In genomic region chr19:41386442-41386841, GRCh38 we compare ENCODE assay signal across 2 cellular contexts.
A peak's percentile ranks its signal among the peaks of the same experiment; 100 is the strongest.
TF ChIP-seq lines count a peak whose summit lies in the region.

No MANE protein-coding gene starts in this region.

TF ChIP-seq in HEK293T, 16 proteins besides CTCF, POLR2A, EP300 and RAD21:
- TF ChIP-seq PKNOX1 (IDR thresholded peaks at IDR 0.05): no peak
- no peak for TF ChIP-seq SP1 (IDR thresholded peaks at IDR 0.05)
- TF ChIP-seq FOXM1 (IDR thresholded peaks at IDR 0.05; ENCODE audit: borderline replicate concordance): no peak
- no peak for TF ChIP-seq FOXK2 (IDR thresholded peaks at IDR 0.05)
- TF ChIP-seq NFRKB (IDR thresholded peaks at IDR 0.05): no peak
- TF ChIP-seq FOXA1 (IDR thresholded peaks at IDR 0.05): no peak
- no peak for TF ChIP-seq ZNF384 (IDR thresholded peaks at IDR 0.05)
- TF ChIP-seq HDGF (IDR thresholded peaks at IDR 0.05; ENCODE audit: borderline replicate concordance): no peak
- TF ChIP-seq ARNT (IDR thresholded peaks at IDR 0.05): no peak
- TF ChIP-seq BHLHE40 (IDR thresholded peaks at IDR 0.05; ENCODE audit: borderline replicate concordance): no peak
TF ChIP-seq in HEK293T: peak in this region for 0.

TF ChIP-seq in K562, 482 proteins besides CTCF, POLR2A, EP300 and RAD21:
- TF ChIP-seq ARNT (IDR thresholded peaks at IDR 0.05) (no peak), NFRKB (IDR thresholded peaks at IDR 0.05; ENCODE audit: low read depth) (no peak), E2F3 (CRISPR knock-in tag; IDR thresholded peaks at IDR 0.05) (no peak), ZNF778 (CRISPR knock-in tag; IDR thresholded peaks at IDR 0.05) (no peak), POLR2G (IDR thresholded peaks at IDR 0.05; ENCODE audit: low read depth, low read length) (peak; percentile 62), FOXP1 (CRISPR knock-in tag; IDR thresholded peaks at IDR 0.05) (no peak), NELFE (IDR thresholded peaks at IDR 0.05; ENCODE audit: insufficient read depth, insufficient read length) (no peak), PHF8 (IDR thresholded peaks at IDR 0.05; ENCODE audit: borderline replicate concordance, low read length) (no peak), TFE3 (CRISPR knock-in tag; IDR thresholded peaks at IDR 0.05) (no peak), ZBTB34 (CRISPR knock-in tag; IDR thresholded peaks at IDR 0.05) (no peak), NKRF (IDR thresholded peaks at IDR 0.05; ENCODE audit: borderline replicate concordance) (no peak), ELF2 (CRISPR knock-in tag; IDR thresholded peaks at IDR 0.05) (no peak), CEBPG (CRISPR knock-in tag; IDR thresholded peaks at IDR 0.05) (no peak), CEBPG (tag; conservative IDR thresholded peaks at IDR 0.05 in 1 of 2, IDR thresholded peaks at IDR 0.05 in 1 of 2) (0 out of 4 replicates have a peak, but pooled peaks of 1 of the 2 experiments have one; percentile 41), PYGO2 (tag; IDR thresholded peaks at IDR 0.05) (no peak), ADNP (tag; IDR thresholded peaks at IDR 0.05) (no peak), ERF (CRISPR knock-in tag; IDR thresholded peaks at IDR 0.05) (no peak), FIP1L1 (IDR thresholded peaks at IDR 0.05; ENCODE audit: low read depth, low read length, poor library complexity, severe bottlenecking) (no peak), ZBTB12 (CRISPR knock-in tag; IDR thresholded peaks at IDR 0.05) (no peak), ZNF174 (CRISPR knock-in tag; IDR thresholded peaks at IDR 0.05) (no peak), ARID4B (CRISPR knock-in tag; IDR thresholded peaks at IDR 0.05) (no peak), HEY1 (CRISPR knock-in tag; IDR thresholded peaks at IDR 0.05; ENCODE audit: borderline replicate concordance) (no peak), CREM (IDR thresholded peaks at IDR 0.05; ENCODE audit: low read depth) (no peak), SRSF9 (IDR thresholded peaks at IDR 0.05; ENCODE audit: borderline replicate concordance, low read depth, low read length) (no peak), EGR1 (conservative IDR thresholded peaks at IDR 0.05) (peak; percentile 64), TEAD4 (IDR thresholded peaks at IDR 0.05; ENCODE audit: low read length) (no peak), TEAD4 (CRISPR knock-in tag; IDR thresholded peaks at IDR 0.05; ENCODE audit: borderline replicate concordance) (no peak), RBFOX2 (IDR thresholded peaks at IDR 0.05; ENCODE audit: low read depth, low read length) (peak; percentile 50; the same call in 1 of the 2 replicates), MIER1 (IDR thresholded peaks at IDR 0.05; ENCODE audit: low read depth) (no peak), NONO (IDR thresholded peaks at IDR 0.05; ENCODE audit: low read depth in 2 of 2, low read length in 1 of 2) (no peak), HIVEP1 (CRISPR knock-in tag; IDR thresholded peaks at IDR 0.05) (no peak), ZEB2 (IDR thresholded peaks at IDR 0.05) (no peak), AFF1 (IDR thresholded peaks at IDR 0.05; ENCODE audit: low read depth in 1 of 2, partially characterized antibody in 2 of 2) (no peak), VEZF1 (CRISPR knock-in tag; IDR thresholded peaks at IDR 0.05) (no peak), ARID2 (IDR thresholded peaks at IDR 0.05) (no peak)
TF ChIP-seq in K562: peak in this region for 4.
